In the genomic region with DNA sequence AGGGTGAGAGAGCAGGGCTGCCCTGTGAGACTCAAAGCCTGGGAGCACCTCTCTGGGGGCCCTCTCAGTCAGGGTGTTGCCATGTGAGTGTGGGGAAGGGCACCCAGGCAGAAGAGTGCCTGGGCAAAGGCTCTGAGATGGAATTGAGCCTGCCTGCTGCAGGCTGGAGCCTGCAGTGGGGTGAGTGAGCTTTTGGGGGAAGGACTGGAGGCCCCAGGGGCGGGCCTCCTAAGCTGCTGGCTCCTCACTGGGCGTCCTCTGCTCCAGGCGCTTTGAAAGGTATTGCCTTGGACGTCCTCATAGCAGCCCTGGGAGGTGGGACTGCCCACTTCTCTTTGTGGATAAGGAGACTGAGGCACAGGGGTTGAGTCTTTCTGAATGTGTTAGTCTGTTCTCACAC, we compare ENCODE assay signal across 14 cellular contexts.
DNase-seq lines count a peak whose midpoint lies in the region; ATAC-seq, FAIRE-seq and TF ChIP-seq lines count a peak whose summit lies in the region.
"Had no signal": no experiment of that assay in that cellular context is flagged by ENCODE, and none has a peak within 500 bp of the region (broad histone marks: within the 10 kb centered on the region; RNA-seq: fewer than 3 reads in every experiment).

No MANE protein-coding gene starts in this region.

- H3K36me3 Mint-ChIP-seq in CD8-positive, alpha-beta T cell, result peaks cover 63% of the 10 kb centered on the region
- peaks cover 36% of the 10 kb centered on the region for H3K36me3 Mint-ChIP-seq in T-cell
- H3K36me3 Mint-ChIP-seq in endodermal cell (ENCODE audit: low read depth), result peaks cover 15% of the 10 kb centered on the region
- peaks cover 3% of the 10 kb centered on the region for H3K36me3 Mint-ChIP-seq in progenitor cell of endocrine pancreas (ENCODE audit: insufficient read depth)

- H3K4me3 ChIP-seq in CD8-positive, alpha-beta T cell (ENCODE audit: low read depth, low read length), result no peak overlapping the region
- H3K4me3 ChIP-seq in endodermal cell (ENCODE audit: low read length) (no peak overlapping the region), gastroesophageal sphincter (no peak overlapping the region)
- H3K4me3 ChIP-seq: Peyer's patch had no signal

- no peak for DNase-seq in CD8-positive, alpha-beta T cell
- DNase-seq in T-cell (no peak), endodermal cell (no peak), progenitor cell of endocrine pancreas (ENCODE audit: low spot score, unreplicated experiment) (no peak), dedifferentiated amniotic fluid mesenchymal stem cell (ENCODE audit: extremely low spot score) (no peak), urothelium cell line (ENCODE audit: low spot score) (no peak)
- DNase-seq: activated CD4-positive, CD25-positive, alpha-beta regulatory T cell treated with anti-CD3 and anti-CD28 coated beads, Interleukin-2, amount 50 U/mL, for 72 hours; midbrain; NCI-H2029; NCI-H526 treated with DMSO at 0.1 percent for 48 hours; Peyer's patch had no signal

- no peaks in the 10 kb centered on the region for H3K9me3 ChIP-seq in CD8-positive, alpha-beta T cell (ENCODE audit: low read length)
- H3K9me3 ChIP-seq in endodermal cell (ENCODE audit: control insufficient read depth, low read length), result no peaks in the 10 kb centered on the region
- no peaks in the 10 kb centered on the region for H3K9me3 ChIP-seq in gastroesophageal sphincter
- H3K9me3 ChIP-seq: Peyer's patch had no signal

- TF ChIP-seq POLR2A in gastroesophageal sphincter (IDR thresholded peaks at IDR 0.05), result no peak

- intact Hi-C loops in CD8-positive, alpha-beta T cell (cut with DNase I, micrococcal nuclease), result loop anchor here in 1 of 2 experiments (2.0 kb wide), 1 partner anchor 39 kb away; no protein-coding TSS in a partner anchor

- no peaks in the 10 kb centered on the region for H3K9me3 Mint-ChIP-seq in CD8-positive, alpha-beta T cell
- H3K9me3 Mint-ChIP-seq in T-cell (no peaks in the 10 kb centered on the region), endodermal cell (no peaks in the 10 kb centered on the region), progenitor cell of endocrine pancreas (ENCODE audit: low read depth) (no peaks in the 10 kb centered on the region)

- no peaks in the 10 kb centered on the region for H3K27me3 Mint-ChIP-seq in CD8-positive, alpha-beta T cell (ENCODE audit: low read depth)
- H3K27me3 Mint-ChIP-seq in T-cell (no peaks in the 10 kb centered on the region), endodermal cell (ENCODE audit: insufficient read depth) (no peaks in the 10 kb centered on the region), progenitor cell of endocrine pancreas (no peaks in the 10 kb centered on the region)

- WGBS in endodermal cell (ENCODE audit: insufficient coverage in 1 of 2, insufficient read length in 1 of 2), 2 experiments, result 70 to 87% methylated on average over 2 to 4 of the region's 4 CpGs
- WGBS in gastroesophageal sphincter (ENCODE audit: low coverage in 1 of 2), 2 donors, result no CpG with 5 or more reads among the region's 4 CpGs

- H3K27me3 ChIP-seq in CD8-positive, alpha-beta T cell (ENCODE audit: insufficient read depth, low read length), result no peaks in the 10 kb centered on the region
- no peaks in the 10 kb centered on the region for H3K27me3 ChIP-seq in endodermal cell (ENCODE audit: control insufficient read depth, insufficient read depth, low read length, poor library complexity, severe bottlenecking)
- no peaks in the 10 kb centered on the region for H3K27me3 ChIP-seq in gastroesophageal sphincter
- H3K27me3 ChIP-seq: Peyer's patch had no signal

- POLR2A ChIA-PET in CD8-positive, alpha-beta T cell (lab: Charles Lee), result no interaction called here
- POLR2A ChIA-PET in T-cell (lab: Charles Lee), result interaction anchor here in 1 of 2 donors (1.1 kb wide), 1 partner anchor 50 kb away, joined by 4 read pairs; no protein-coding TSS in a partner anchor

- CTCF ChIA-PET in CD8-positive, alpha-beta T cell (lab: Charles Lee), result no interaction called here
- CTCF ChIA-PET in T-cell (lab: Charles Lee), result interaction anchor here in 1 of 2 donors (0.6 kb wide), 1 partner anchor 40 kb away, joined by 16 read pairs; no protein-coding TSS in a partner anchor

- no peak for ATAC-seq in CD8-positive, alpha-beta T cell
- ATAC-seq in T-cell (replicated peaks in 1 of 4) (no peak), gastroesophageal sphincter (no peak)

- no peak overlapping the region for H3K4me3 Mint-ChIP-seq in CD8-positive, alpha-beta T cell
- H3K4me3 Mint-ChIP-seq in T-cell, result peak overlapping the region in 1 of 3 donors; percentile 76
- H3K4me3 Mint-ChIP-seq in endodermal cell, result no peak overlapping the region
- H3K4me3 Mint-ChIP-seq in progenitor cell of endocrine pancreas (ENCODE audit: low read depth), result no peak overlapping the region
- H3K4me3 Mint-ChIP-seq: CD14-positive monocyte had no signal

- FAIRE-seq in urothelium cell line (lab: Jason Lieb, UNC), result no peak
- FAIRE-seq: HTR-8/SVneo had no signal

- H3K4me1 ChIP-seq in CD8-positive, alpha-beta T cell (ENCODE audit: insufficient read depth, low read length), result peaks cover 52% of the 10 kb centered on the region
- H3K4me1 ChIP-seq in endodermal cell (ENCODE audit: control insufficient read depth, insufficient read depth, low read length) (no peaks in the 10 kb centered on the region), gastroesophageal sphincter (peaks cover 0 to 87% (median 9%) of the 10 kb centered on the region in 3 donors)

- H3K27ac ChIP-seq in CD8-positive, alpha-beta T cell (ENCODE audit: low read depth, low read length), result no peak overlapping the region
- H3K27ac ChIP-seq in endodermal cell (ENCODE audit: low read depth, low read length) (no peak overlapping the region), gastroesophageal sphincter (peak overlapping the region in 1 of 4 donors; percentile 40)

- no peak for TF ChIP-seq EP300 in gastroesophageal sphincter (IDR thresholded peaks at IDR 0.05)

- H3K36me3 ChIP-seq in CD8-positive, alpha-beta T cell (ENCODE audit: insufficient read depth, low read length), result no peaks in the 10 kb centered on the region
- peaks cover 26% of the 10 kb centered on the region for H3K36me3 ChIP-seq in endodermal cell (ENCODE audit: control insufficient read depth, insufficient read depth, low read length)
- peaks cover 0 to 23% of the 10 kb centered on the region in 2 donors for H3K36me3 ChIP-seq in gastroesophageal sphincter
- H3K36me3 ChIP-seq: Peyer's patch had no signal

- H3K27ac Mint-ChIP-seq in CD8-positive, alpha-beta T cell, result peak overlapping the region; percentile 79
- H3K27ac Mint-ChIP-seq in T-cell (peak overlapping the region; percentile 96 to 99), endodermal cell (peak overlapping the region; percentile 41), progenitor cell of endocrine pancreas (peak overlapping the region; percentile 49)

- no peak overlapping the region for H3K9ac ChIP-seq in endodermal cell (ENCODE audit: extremely low read depth, low read length, poor library complexity, severe bottlenecking)

- TF ChIP-seq CTCF in CD8-positive, alpha-beta T cell (IDR thresholded peaks at IDR 0.05), result no peak
- TF ChIP-seq CTCF in endodermal cell (conservative IDR thresholded peaks at IDR 0.05) (no peak), progenitor cell of endocrine pancreas (IDR thresholded peaks at IDR 0.05; ENCODE audit: unreplicated experiment) (no peak), gastroesophageal sphincter (IDR thresholded peaks at IDR 0.05) (no peak)

- H3K4me1 Mint-ChIP-seq in CD8-positive, alpha-beta T cell (ENCODE audit: low read depth), result peaks cover 80% of the 10 kb centered on the region
- H3K4me1 Mint-ChIP-seq in T-cell (peaks cover 80 to 88% (median 87%) of the 10 kb centered on the region in 3 donors), endodermal cell (peaks cover 2% of the 10 kb centered on the region), progenitor cell of endocrine pancreas (ENCODE audit: low read depth) (peaks cover 5% of the 10 kb centered on the region)

Comparison
In these comparisons a context has a peak if more than half of its experiments do, and no peak if none do; other contexts are left out.
1. H3K27ac Mint-ChIP-seq: peak in every context shown above with its lines; median percentile 98 in T-cell; 79 in CD8-positive, alpha-beta T cell; 49 in progenitor cell of endocrine pancreas; 41 in endodermal cell.